ENCODE assay signal across 11 cellular contexts in the genomic region with DNA sequence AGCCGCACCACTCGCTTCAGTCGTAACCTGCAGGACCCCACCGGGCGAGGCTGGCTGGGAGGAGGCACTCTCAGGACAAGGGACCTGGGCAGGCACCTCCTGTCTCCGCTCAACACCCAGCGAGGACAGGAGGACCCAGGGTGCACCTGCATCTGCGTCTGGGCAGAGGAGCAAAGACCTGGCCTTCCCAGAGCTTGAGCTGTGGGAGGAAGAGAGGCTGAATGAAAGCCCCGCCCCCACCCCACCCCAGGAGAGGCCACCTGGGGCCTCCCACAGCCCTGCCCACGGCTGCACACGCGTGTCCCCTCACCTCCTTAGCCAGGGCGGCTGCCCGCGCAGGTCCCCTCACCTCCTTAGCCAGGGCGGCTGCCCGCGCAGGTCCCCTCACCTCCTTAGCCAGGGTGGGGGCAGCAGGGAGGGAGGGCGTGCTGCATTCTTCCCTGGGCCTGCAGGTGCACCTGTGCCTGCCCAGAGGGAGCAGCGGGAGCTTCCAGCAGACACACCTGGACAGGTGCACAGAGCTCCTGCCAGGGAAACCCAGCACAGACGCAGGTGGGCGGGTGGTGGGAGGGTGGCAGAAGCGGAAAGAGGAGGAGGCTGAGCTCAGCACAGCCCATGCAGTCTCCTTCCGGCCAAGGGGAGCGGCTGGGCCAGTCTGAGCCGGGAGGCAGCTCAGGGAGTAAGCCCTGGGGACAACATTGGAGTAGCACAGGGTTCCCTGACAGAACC. TPM values are rescaled to one million over a fixed set of nuclear protein-coding genes. Genes with fewer than 3 reads are reported as not detected.
DNase-seq lines count a peak whose midpoint lies in the region; ATAC-seq, FAIRE-seq and TF ChIP-seq lines count a peak whose summit lies in the region.
"Had no signal": no experiment of that assay in that cellular context is flagged by ENCODE, and none has a peak within 500 bp of the region (broad histone marks: within the 10 kb centered on the region; RNA-seq: fewer than 3 reads in every experiment).

No MANE protein-coding gene starts in this region.

- no peaks in the 10 kb centered on the region for H3K4me1 Mint-ChIP-seq in activated CD4-positive, alpha-beta memory T cell treated with anti-CD3 and anti-CD28 coated beads, Interleukin-2, amount 10 ng/mL, durations not matched to agents 7 days and 5 days
- H3K4me1 Mint-ChIP-seq in activated CD8-positive, alpha-beta T cell treated with anti-CD3 and anti-CD28 coated beads for 36 hours (ENCODE audit: low read depth): no peaks in the 10 kb centered on the region

- BruUV-seq in K562 (replicated peaks; lab: Mats Ljungman, UMichigan): no TSS peak

- DNase-seq in NCI-H2081 treated with DMSO at 0.1 percent for 48 hours (lab: John Stamatoyannopoulos, UW): peak; percentile 85
- no peak for DNase-seq in K562 (ENCODE audit: extremely low read depth in 1 of 4, low spot score in 3 of 4)
- DNase-seq in sciatic nerve (ENCODE audit: low spot score): no peak
- DNase-seq in activated CD4-positive, alpha-beta memory T cell treated with anti-CD3 and anti-CD28 coated beads, Interleukin-2, amount 10 ng/mL, durations not matched to agents 7 days and 5 days: no peak
- no peak for DNase-seq in posterior cingulate gyrus
- DNase-seq in ecto neural progenitor cell (ENCODE audit: low spot score): no peak
- no peak for DNase-seq in activated CD8-positive, alpha-beta T cell treated with anti-CD3 and anti-CD28 coated beads for 36 hours
- DNase-seq: cerebellar nuclear complex, SW 1271, uterus had no signal

- no peak overlapping the region for H3K4me3 ChIP-seq in K562
- H3K4me3 ChIP-seq: uterus had no signal

- in situ Hi-C loops in K562 (cut with MboI): no loop called here

- no peak for TF ChIP-seq EP300 in K562 (IDR thresholded peaks at IDR 0.05; ENCODE audit: low read length)

- POLR2A ChIA-PET in K562 (lab: Yijun Ruan, JAX): interaction anchor here (1.1 to 3.2 kb wide), 2 partner anchors 12 to 20 kb away, joined by 3 to 13 read pairs; no protein-coding TSS in a partner anchor
- POLR2A ChIA-PET in activated CD4-positive, alpha-beta memory T cell treated with anti-CD3 and anti-CD28 coated beads, Interleukin-2, amount 10 ng/mL, durations not matched to agents 7 days and 5 days (lab: Charles Lee): no interaction called here
- POLR2A ChIA-PET in activated CD8-positive, alpha-beta T cell treated with anti-CD3 and anti-CD28 coated beads for 36 hours (lab: Charles Lee): interaction anchor here (0.9 kb wide), 1 partner anchor 16 kb away, joined by 3 read pairs; no protein-coding TSS in a partner anchor

- no peak for FAIRE-seq in K562 (lab: Jason Lieb, UNC)

- peak; percentile 22 for TF ChIP-seq POLR2A in GM15510 (IDR thresholded peaks at IDR 0.05; ENCODE audit: borderline replicate concordance, extremely low read depth, insufficient read length)
- TF ChIP-seq POLR2A in K562 (conservative IDR thresholded peaks at IDR 0.05): no peak

- H3K36me3 Mint-ChIP-seq in activated CD4-positive, alpha-beta memory T cell treated with anti-CD3 and anti-CD28 coated beads, Interleukin-2, amount 10 ng/mL, durations not matched to agents 7 days and 5 days (ENCODE audit: low read depth): no peaks in the 10 kb centered on the region
- no peaks in the 10 kb centered on the region for H3K36me3 Mint-ChIP-seq in activated CD8-positive, alpha-beta T cell treated with anti-CD3 and anti-CD28 coated beads for 36 hours (ENCODE audit: low read depth)

- WGBS in K562 (ENCODE audit: insufficient coverage, low coverage, missing lambda C conversion rate): 19% methylated on average over 25 of the region's 26 CpGs

- no peaks in the 10 kb centered on the region for H3K36me3 ChIP-seq in K562 (ENCODE audit: control insufficient read depth, insufficient read depth, low read length)
- H3K36me3 ChIP-seq: uterus had no signal

- peaks cover 4 to 41% of the 10 kb centered on the region in 2 experiments; a peak in 4 of 5 replicates for H3K4me1 ChIP-seq in K562 (replicated peaks in 1 of 2; ENCODE audit: control insufficient read depth in 2 of 2, insufficient read depth in 2 of 2, low read length in 2 of 2)
- H3K4me1 ChIP-seq: uterus had no signal

- no peaks in the 10 kb centered on the region for H3K9me1 ChIP-seq in K562 (ENCODE audit: control insufficient read depth, insufficient read depth, low read length)

- H4K20me1 ChIP-seq in K562 (replicated peaks; ENCODE audit: control insufficient read depth, insufficient read depth, low read length): peaks cover 10% of the 10 kb centered on the region

- H3K9me3 ChIP-seq in K562 (replicated peaks; ENCODE audit: control insufficient read depth, insufficient read depth, low read depth, low read length): no peaks in the 10 kb centered on the region
- H3K9me3 ChIP-seq: uterus had no signal

- H2AFZ ChIP-seq in K562 (ENCODE audit: low read depth, low read length): no peak overlapping the region

- CTCF ChIA-PET in K562 (lab: Yijun Ruan, JAX; ENCODE audit: low intra/inter-chr PET ratio): interaction anchor here (0.6 kb wide), 1 partner anchor 34 kb away, joined by 3 read pairs; no protein-coding TSS in a partner anchor
- CTCF ChIA-PET in activated CD4-positive, alpha-beta memory T cell treated with anti-CD3 and anti-CD28 coated beads, Interleukin-2, amount 10 ng/mL, durations not matched to agents 7 days and 5 days (lab: Charles Lee): interaction anchor here (0.6 to 1.2 kb wide), 2 partner anchors 10 to 328 kb away, joined by 4 read pairs; no protein-coding TSS in a partner anchor
- CTCF ChIA-PET in activated CD8-positive, alpha-beta T cell treated with anti-CD3 and anti-CD28 coated beads for 36 hours (lab: Charles Lee): interaction anchor here (1.0 kb wide), 1 partner anchor 10 kb away, joined by 3 read pairs; no protein-coding TSS in a partner anchor

- no peak overlapping the region for H3K27ac Mint-ChIP-seq in activated CD4-positive, alpha-beta memory T cell treated with anti-CD3 and anti-CD28 coated beads, Interleukin-2, amount 10 ng/mL, durations not matched to agents 7 days and 5 days
- no peak overlapping the region for H3K27ac Mint-ChIP-seq in activated CD8-positive, alpha-beta T cell treated with anti-CD3 and anti-CD28 coated beads for 36 hours

- no peak overlapping the region for H3K27ac ChIP-seq in K562 (ENCODE audit: extremely low read depth, low read depth, low read length)
- H3K27ac ChIP-seq: uterus had no signal

- H3K4me2 ChIP-seq in K562 (ENCODE audit: insufficient read depth, low read length): no peak overlapping the region

- intact Hi-C loops in K562 (cut with micrococcal nuclease): no loop called here
- intact Hi-C loops in sciatic nerve (cut with DNase I): no loop called here
- intact Hi-C loops in posterior cingulate gyrus (cut with DNase I): no loop called here
- intact Hi-C loops in activated CD8-positive, alpha-beta T cell treated with anti-CD3 and anti-CD28 coated beads for 36 hours (cut with micrococcal nuclease): no loop called here

- H3K27me3 ChIP-seq in K562 (ENCODE audit: control insufficient read depth in 2 of 2, insufficient read depth in 2 of 2, low read length in 2 of 2): peaks cover 29 to 62% of the 10 kb centered on the region in 2 experiments
- H3K27me3 ChIP-seq: uterus had no signal

- TF ChIP-seq CTCF in K562 (IDR thresholded peaks at IDR 0.05 in 2 of 3, conservative IDR thresholded peaks at IDR 0.05 in 1 of 3; ENCODE audit: insufficient read depth in 2 of 3, low read depth in 1 of 3, low read length in 3 of 3): no peak
- TF ChIP-seq CTCF in activated CD8-positive, alpha-beta T cell treated with anti-CD3 and anti-CD28 coated beads for 36 hours (IDR thresholded peaks at IDR 0.05): no peak

- ATAC-seq in K562: peak; percentile 21; the same call in 1 of the 3 replicates
- ATAC-seq in sciatic nerve: peak; percentile 24
- no peak for ATAC-seq in activated CD8-positive, alpha-beta T cell treated with anti-CD3 and anti-CD28 coated beads for 36 hours

- H3K9ac ChIP-seq in K562 (ENCODE audit: insufficient read depth in 1 of 2, low read depth in 2 of 2, low read length in 2 of 2): 0 out of 4 replicates have a peak overlapping the region, but pooled peaks of 1 of the 2 experiments have one; percentile 55

- no peaks in the 10 kb centered on the region for H3K9me3 Mint-ChIP-seq in activated CD4-positive, alpha-beta memory T cell treated with anti-CD3 and anti-CD28 coated beads, Interleukin-2, amount 10 ng/mL, durations not matched to agents 7 days and 5 days
- no peaks in the 10 kb centered on the region for H3K9me3 Mint-ChIP-seq in activated CD8-positive, alpha-beta T cell treated with anti-CD3 and anti-CD28 coated beads for 36 hours

- peaks cover 4% of the 10 kb centered on the region for H3K27me3 Mint-ChIP-seq in activated CD4-positive, alpha-beta memory T cell treated with anti-CD3 and anti-CD28 coated beads, Interleukin-2, amount 10 ng/mL, durations not matched to agents 7 days and 5 days
- peaks cover 2% of the 10 kb centered on the region for H3K27me3 Mint-ChIP-seq in activated CD8-positive, alpha-beta T cell treated with anti-CD3 and anti-CD28 coated beads for 36 hours

- no peak overlapping the region for H3K4me3 Mint-ChIP-seq in activated CD4-positive, alpha-beta memory T cell treated with anti-CD3 and anti-CD28 coated beads, Interleukin-2, amount 10 ng/mL, durations not matched to agents 7 days and 5 days
- no peak overlapping the region for H3K4me3 Mint-ChIP-seq in activated CD8-positive, alpha-beta T cell treated with anti-CD3 and anti-CD28 coated beads for 36 hours

- TF ChIP-seq RAD21 in K562 (CRISPR knock-in tag; conservative IDR thresholded peaks at IDR 0.05 in 1 of 2, IDR thresholded peaks at IDR 0.05 in 1 of 2): no peak

- H3K79me2 ChIP-seq in K562 (ENCODE audit: control insufficient read depth, insufficient read depth, low read length): no peaks in the 10 kb centered on the region

RNA-seq across cellular contexts. Expression of a gene that starts 18.5 kb away (rescaled TPM):
- total RNA-seq in K562 (2011; cell fraction: chromatin; rRNA removed; ENCODE audit: low replicate concordance): 13.6 and 46.2 TPM in 2 replicates
- total RNA-seq in K562 (2011; cell fraction: nucleolus; rRNA removed): 15.9 and 26.2 TPM in 2 replicates
- 8.9 and 10.9 TPM in 2 replicates for total RNA-seq in K562 (2011; cell fraction: nucleoplasm; rRNA removed)
- total RNA-seq in K562 (2014; rRNA removed): 1.1 and 1.3 TPM in 2 replicates
- total RNA-seq in K562 (2014; rRNA removed; fragmentation: Illumina TruSeq; extraction: Trizol): 0.11 and 0.22 TPM in 2 replicates
- 0.51 and 0.53 TPM in 2 replicates for total RNA-seq in K562 (2015; rRNA removed; fragmentation: Illumina TruSeq; extraction: Trizol)
- total RNA-seq in K562 (2021): 1.8 and 1.9 TPM in 2 replicates
- 3.1 and 15.7 TPM in 2 replicates for polyA plus RNA-seq in K562 (2011; rRNA removed)
- 5.3 and 11.3 TPM in 2 replicates for polyA plus RNA-seq in K562 (2011; cell fraction: cytosol; rRNA removed)
- polyA plus RNA-seq in K562 (2011; cell fraction: nucleus; rRNA removed): 55.8 and 115 TPM in 2 replicates
- polyA plus RNA-seq in K562 (2012): 1.2 and 3.8 TPM in 2 replicates
- 0.56 and 0.83 TPM in 2 replicates for polyA plus RNA-seq in K562 (2014; fragmentation: Illumina TruSeq; extraction: Trizol)
- under 1 TPM; 0.01 to 0.04 TPM for polyA plus RNA-seq in K562 (2014; fragmentation: Nextera tagmentation; extraction: Ambion mirVana)
- 0.73 and 1.0 TPM in 2 replicates for polyA plus RNA-seq in K562 (2014; rRNA removed)
- 2.5 and 9.1 TPM in 2 replicates for polyA minus RNA-seq in K562 (2011; rRNA and poly(A)+ RNA removed)
- 5.9 and 21.7 TPM in 2 replicates for polyA minus RNA-seq in K562 (2011; cell fraction: cytosol; rRNA and poly(A)+ RNA removed)
- 13.1 and 36.8 TPM in 2 replicates for polyA minus RNA-seq in K562 (2011; cell fraction: nucleus; rRNA and poly(A)+ RNA removed)
- 31.7 TPM for total RNA-seq in sciatic nerve
- total RNA-seq in activated CD4-positive, alpha-beta memory T cell treated with anti-CD3 and anti-CD28 coated beads, Interleukin-2, amount 10 ng/mL, durations not matched to agents 7 days and 5 days: 10 to 100 TPM; 32.6 to 34.2 TPM
- total RNA-seq in activated CD8-positive, alpha-beta T cell treated with anti-CD3 and anti-CD28 coated beads for 36 hours: 10 to 100 TPM; 21.6 to 24.8 TPM
